In genomic region chr2:73235315-73236028, GRCh38 we compare ENCODE assay signal across 9 cellular contexts. TPM values are rescaled to one million over a fixed set of nuclear protein-coding genes. Genes with fewer than 3 reads are reported as not detected.
DNase-seq lines count a peak whose midpoint lies in the region; ATAC-seq, FAIRE-seq and TF ChIP-seq lines count a peak whose summit lies in the region.
"Had no signal": no experiment of that assay in that cellular context is flagged by ENCODE, and none has a peak within 500 bp of the region (broad histone marks: within the 10 kb centered on the region; RNA-seq: fewer than 3 reads in every experiment).

No MANE protein-coding gene starts in this region.

- ATAC-seq in left lobe of liver, result no peak

- CTCF ChIA-PET in RWPE1 (lab: Yijun Ruan, JAX), result interaction anchor here (0.6 to 1.1 kb wide), 5 partner anchors 10 to 1690 kb away, joined by 3 to 4 read pairs (median 3); no protein-coding TSS in a partner anchor

- H3K4me1 ChIP-seq in kidney (ENCODE audit: control insufficient read depth in 1 of 2, insufficient read depth in 1 of 2, low read depth in 1 of 2, low read length in 2 of 2) (peaks cover 11 to 20% of the 10 kb centered on the region in 2 donors), thymus (ENCODE audit: control insufficient read depth, insufficient read depth, low read length) (peaks cover 10% of the 10 kb centered on the region)

- H3K27me3 ChIP-seq in thymus (ENCODE audit: control insufficient read depth, insufficient read depth), result no peaks in the 10 kb centered on the region

- H3K27me3 Mint-ChIP-seq in activated T-cell treated with anti-CD3 and anti-CD28 coated beads, Interleukin-2, amount 50 U/mL, for 24 hours, result no peaks in the 10 kb centered on the region
- H3K27me3 Mint-ChIP-seq in activated naive CD8-positive, alpha-beta T cell, result no peaks in the 10 kb centered on the region

- intact Hi-C loops in kidney (cut with DNase I), result no loop called here

- H3K4me3 ChIP-seq in kidney (ENCODE audit: low read length in 2 of 2) (peak overlapping the region; percentile 98), thymus (ENCODE audit: low read length) (peak overlapping the region; percentile 69)

- peak overlapping the region; percentile 86 for H3K4me3 Mint-ChIP-seq in activated T-cell treated with anti-CD3 and anti-CD28 coated beads, Interleukin-2, amount 50 U/mL, for 24 hours
- peak overlapping the region; percentile 100 for H3K4me3 Mint-ChIP-seq in activated naive CD8-positive, alpha-beta T cell

- H3K36me3 Mint-ChIP-seq in activated T-cell treated with anti-CD3 and anti-CD28 coated beads, Interleukin-2, amount 50 U/mL, for 24 hours (ENCODE audit: low read depth), result peaks cover 62% of the 10 kb centered on the region
- H3K36me3 Mint-ChIP-seq in activated naive CD8-positive, alpha-beta T cell, result peaks cover 11% of the 10 kb centered on the region

- no peaks in the 10 kb centered on the region for H3K9me3 ChIP-seq in kidney (ENCODE audit: control insufficient read depth in 1 of 2, low read length in 2 of 2)
- no peaks in the 10 kb centered on the region for H3K9me3 ChIP-seq in thymus (ENCODE audit: control insufficient read depth)

- peak overlapping the region; percentile 72 for H3K9ac ChIP-seq in kidney (ENCODE audit: low read length in 2 of 2)

- H3K36me3 ChIP-seq in kidney (ENCODE audit: control insufficient read depth in 1 of 2, insufficient read depth in 2 of 2, low read length in 2 of 2) (peaks cover 2 to 9% of the 10 kb centered on the region in 2 donors), thymus (ENCODE audit: control insufficient read depth, insufficient read depth) (peaks cover 14% of the 10 kb centered on the region)

- peaks cover 46% of the 10 kb centered on the region for H3K4me1 Mint-ChIP-seq in activated T-cell treated with anti-CD3 and anti-CD28 coated beads, Interleukin-2, amount 50 U/mL, for 24 hours (ENCODE audit: low read depth)
- peaks cover 45% of the 10 kb centered on the region for H3K4me1 Mint-ChIP-seq in activated naive CD8-positive, alpha-beta T cell (ENCODE audit: low read depth)

- DNase-seq in activated T-cell treated with anti-CD3 and anti-CD28 coated beads, Interleukin-2, amount 50 U/mL, for 24 hours, result no peak
- no peak for DNase-seq in activated T-cell treated with anti-CD3 and anti-CD28 coated beads, Interleukin-2, amount 50 U/mL, for 1 hour
- DNase-seq in kidney (no peak), islet precursor cell (no peak), RWPE1 (ENCODE audit: low spot score) (no peak), left lobe of liver (ENCODE audit: low spot score) (no peak)
- DNase-seq: NCI-H1048 had no signal

- FAIRE-seq in kidney (lab: Jason Lieb, UNC), result no peak

- H3K27ac Mint-ChIP-seq in activated T-cell treated with anti-CD3 and anti-CD28 coated beads, Interleukin-2, amount 50 U/mL, for 24 hours, result peak overlapping the region; percentile 98
- peak overlapping the region; percentile 97 for H3K27ac Mint-ChIP-seq in activated naive CD8-positive, alpha-beta T cell

- WGBS in thymus, result 78% methylated on average over 11 of the region's 11 CpGs

- TF ChIP-seq CTCF in kidney (IDR thresholded peaks at IDR 0.05; ENCODE audit: borderline replicate concordance, extremely low read depth, insufficient read depth) (no peak), RWPE1 (conservative IDR thresholded peaks at IDR 0.05; ENCODE audit: low read depth) (no peak)

- no peaks in the 10 kb centered on the region for H3K9me3 Mint-ChIP-seq in activated T-cell treated with anti-CD3 and anti-CD28 coated beads, Interleukin-2, amount 50 U/mL, for 24 hours
- H3K9me3 Mint-ChIP-seq in activated naive CD8-positive, alpha-beta T cell (ENCODE audit: low read depth), result no peaks in the 10 kb centered on the region

- POLR2A ChIA-PET in RWPE1 (lab: Yijun Ruan, JAX; ENCODE audit: low non-redundant PET), result interaction anchor here (0.6 kb wide), 1 partner anchor 32 kb away, joined by 3 read pairs; no protein-coding TSS in a partner anchor

- H3K27ac ChIP-seq in kidney (ENCODE audit: low read depth in 2 of 2, low read length in 2 of 2), result no peak overlapping the region
- peak overlapping the region; percentile 8 for H3K27ac ChIP-seq in thymus (ENCODE audit: low read depth)
- H3K27ac ChIP-seq in RWPE1, result no peak overlapping the region

RNA-seq across cellular contexts. Expression of gene CCT7, which starts 1.4 kb away (rescaled TPM):
- total RNA-seq in kidney (164 TPM), left lobe of liver (93.7 TPM)
- polyA plus RNA-seq in kidney (ENCODE audit: insufficient read depth, low read depth, low replicate concordance) (173 TPM), thymus (115 TPM)

RNA-seq across cellular contexts. Expression of gene PRADC1, which starts 2.4 kb away (rescaled TPM):
- 16.1 TPM for total RNA-seq in kidney
- polyA plus RNA-seq in kidney (ENCODE audit: insufficient read depth, low read depth, low replicate concordance), result 57.7 TPM
- polyA plus RNA-seq in thymus, result 15.4 TPM
- 24.4 TPM for total RNA-seq in left lobe of liver

RNA-seq across cellular contexts. Expression of gene SMYD5, which starts 21.4 kb away (rescaled TPM):
- total RNA-seq in kidney (23.5 TPM), left lobe of liver (6.0 TPM)
- polyA plus RNA-seq in kidney (ENCODE audit: insufficient read depth, low read depth, low replicate concordance) (20.8 TPM), thymus (14.5 TPM)

RNA-seq across cellular contexts. Expression of gene NOTO, which starts 33.1 kb away (rescaled TPM):
- not detected for total RNA-seq in kidney
- polyA plus RNA-seq in kidney (ENCODE audit: insufficient read depth, low read depth, low replicate concordance), result not detected
- 0.02 TPM for polyA plus RNA-seq in thymus
- not detected for total RNA-seq in left lobe of liver

RNA-seq across cellular contexts. Expression of gene FBXO41, which starts 48.8 kb away (rescaled TPM):
- total RNA-seq in kidney, result 5.2 TPM
- 0.49 TPM for polyA plus RNA-seq in kidney (ENCODE audit: insufficient read depth, low read depth, low replicate concordance)
- 8.2 TPM for polyA plus RNA-seq in thymus
- 0.33 TPM for total RNA-seq in left lobe of liver
